In the genomic region with DNA sequence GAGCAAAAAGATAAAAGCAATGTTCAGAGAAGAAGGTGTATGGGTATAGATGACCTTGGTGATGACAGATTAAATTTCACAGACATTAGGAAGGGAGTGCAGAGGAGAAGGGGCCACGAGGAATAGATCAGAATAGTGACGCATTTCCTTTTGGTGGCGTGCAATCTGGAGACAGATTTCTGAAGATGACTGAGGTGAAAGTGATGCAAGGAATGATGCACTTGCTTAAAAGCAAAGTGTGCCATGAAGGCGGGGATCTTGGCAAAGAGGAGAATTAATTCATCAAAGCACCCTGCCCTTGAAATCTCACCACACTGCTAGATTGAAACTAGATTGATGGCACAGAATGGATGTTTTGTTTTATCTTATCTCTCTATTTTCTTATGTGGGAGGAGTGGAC, we compare ENCODE assay signal across 1 cellular context.
TF ChIP-seq lines count a peak whose summit lies in the region.

No MANE protein-coding gene starts in this region.

TF ChIP-seq in A549, 52 proteins besides CTCF, POLR2A, EP300 and RAD21:
- TF ChIP-seq FOSL2 (IDR thresholded peaks at IDR 0.05), result no peak
- no peak for TF ChIP-seq FOSL2 (CRISPR knock-in tag; IDR thresholded peaks at IDR 0.05)
- TF ChIP-seq FOSB (CRISPR knock-in tag; IDR thresholded peaks at IDR 0.05), result no peak
- no peak for TF ChIP-seq POLR2AphosphoS2 (conservative IDR thresholded peaks at IDR 0.05; ENCODE audit: low read length)
- TF ChIP-seq, protein P1, sequence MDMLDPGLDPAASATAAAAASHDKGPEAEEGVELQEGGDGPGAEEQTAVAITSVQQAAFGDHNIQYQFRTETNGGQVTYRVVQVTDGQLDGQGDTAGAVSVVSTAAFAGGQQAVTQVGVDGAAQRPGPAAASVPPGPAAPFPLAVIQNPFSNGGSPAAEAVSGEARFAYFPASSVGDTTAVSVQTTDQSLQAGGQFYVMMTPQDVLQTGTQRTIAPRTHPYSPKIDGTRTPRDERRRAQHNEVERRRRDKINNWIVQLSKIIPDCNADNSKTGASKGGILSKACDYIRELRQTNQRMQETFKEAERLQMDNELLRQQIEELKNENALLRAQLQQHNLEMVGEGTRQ (IDR thresholded peaks at IDR 0.05), result no peak
- TF ChIP-seq CBX8 (IDR thresholded peaks at IDR 0.05), result no peak
- no peak for TF ChIP-seq BHLHE40 (IDR thresholded peaks at IDR 0.05; ENCODE audit: low read depth, low read length)
- no peak for TF ChIP-seq KDM5A (IDR thresholded peaks at IDR 0.05)
- TF ChIP-seq NR3C1 (IDR thresholded peaks at IDR 0.05), result no peak
- TF ChIP-seq NPAS2 (CRISPR knock-in tag; IDR thresholded peaks at IDR 0.05; ENCODE audit: borderline replicate concordance), result no peak
- TF ChIP-seq HEYL (CRISPR knock-in tag; IDR thresholded peaks at IDR 0.05), result no peak
- no peak for TF ChIP-seq ZFP36 (IDR thresholded peaks at IDR 0.05; ENCODE audit: borderline replicate concordance, partially characterized antibody)
